Comparison of ENCODE assay signal across 13 cellular contexts in the genomic region with DNA sequence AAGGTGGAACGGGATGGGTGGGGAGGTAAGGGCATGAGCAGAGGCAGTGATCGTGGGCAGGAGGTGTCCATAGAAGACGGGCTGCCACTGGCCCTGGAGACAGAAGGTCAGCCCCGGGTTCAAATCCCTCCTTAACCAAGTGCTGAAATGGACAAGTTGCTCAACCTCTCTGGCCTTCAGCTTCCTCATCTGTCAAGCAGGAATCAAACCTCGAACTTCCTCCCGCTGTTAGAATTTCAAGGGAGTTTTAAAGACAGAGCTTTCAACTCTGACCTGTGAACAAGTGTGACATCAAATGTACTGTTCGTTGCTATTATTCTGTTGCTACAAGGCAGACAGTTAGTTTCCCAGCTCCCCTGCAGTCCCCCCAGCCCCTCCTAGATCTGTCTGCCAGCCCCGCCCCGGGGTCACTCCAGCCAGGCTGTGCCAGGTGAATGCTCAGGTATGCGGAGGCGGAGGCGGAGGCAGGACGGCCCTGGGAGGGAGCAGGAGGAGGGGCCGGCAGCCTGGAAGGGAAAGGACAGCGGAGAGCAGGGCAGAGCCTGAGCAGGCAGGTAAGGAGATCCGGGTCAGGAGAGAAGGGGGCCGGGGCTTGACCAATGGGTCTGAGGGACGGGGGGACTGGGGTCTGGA. TPM values are rescaled to one million over a fixed set of nuclear protein-coding genes. Genes with fewer than 3 reads are reported as not detected.
DNase-seq lines count a peak whose midpoint lies in the region; ATAC-seq and TF ChIP-seq lines count a peak whose summit lies in the region.
"Had no signal": no experiment of that assay in that cellular context is flagged by ENCODE, and none has a peak within 500 bp of the region (broad histone marks: within the 10 kb centered on the region; RNA-seq: fewer than 3 reads in every experiment).

A gene (plus strand): TSS at position 504 of the 633 bp plus-strand sequence. CDS start 576 bp downstream, outside the sequence.

- H3K4me3 ChIP-seq in hepatocyte (no peak within 1 kb of the TSS), neural progenitor cell (no peak within 1 kb of the TSS)
- H3K4me3 ChIP-seq: psoas muscle, SJSA1 had no signal

- peaks cover 15% of the 10 kb centered on the region for H3K27me3 ChIP-seq in hepatocyte
- H3K27me3 ChIP-seq in neural progenitor cell: peaks cover 93% of the 10 kb centered on the region

- H3K27ac ChIP-seq in hepatocyte (peak within 1 kb of the TSS; percentile 78), neural progenitor cell (no peak within 1 kb of the TSS)
- H3K27ac ChIP-seq: psoas muscle, SJSA1 had no signal

- H3K9me3 Mint-ChIP-seq in neural progenitor cell: peaks cover 17% of the 10 kb centered on the region

- H4K20me1 ChIP-seq in hepatocyte (ENCODE audit: insufficient read depth, poor library complexity, severe bottlenecking) (no peaks in the 10 kb centered on the region), neural progenitor cell (ENCODE audit: low read depth) (peaks cover 2% of the 10 kb centered on the region)

- H3K79me2 ChIP-seq in hepatocyte (no peaks in the 10 kb centered on the region), neural progenitor cell (ENCODE audit: low read depth) (no peaks in the 10 kb centered on the region)

- no peaks in the 10 kb centered on the region for H3K36me3 ChIP-seq in hepatocyte (replicated peaks; ENCODE audit: insufficient read depth, low read depth)
- no peaks in the 10 kb centered on the region for H3K36me3 ChIP-seq in neural progenitor cell
- H3K36me3 ChIP-seq: SJSA1 had no signal

- peaks cover 4% of the 10 kb centered on the region for H3F3A ChIP-seq in neural progenitor cell (ENCODE audit: low read depth)

- DNase-seq in GF-D8 (lab: John Stamatoyannopoulos, UW) (peak; percentile 4), OCI-M1 (lab: John Stamatoyannopoulos, UW) (peak; percentile 18), hepatocyte (ENCODE audit: low spot score) (peak; percentile 91), neural progenitor cell (ENCODE audit: low spot score) (no peak)
- DNase-seq in activated T-cell treated with anti-CD3 and anti-CD28 coated beads, Interleukin-2, amount 50 U/mL, for 48 hours: no peak
- no peak for DNase-seq in activated naive CD4-positive, alpha-beta T cell (lab: John Stamatoyannopoulos, UW)
- no peak for DNase-seq in stimulated activated CD4-positive, alpha-beta T cell treated with anti-CD3 and anti-CD28 coated beads, Interleukin-15, amount 100 ng/mL, for 24 hours
- DNase-seq: activated CD8-positive, alpha-beta memory T cell treated with anti-CD3 and anti-CD28 coated beads, Interleukin-2, amount 10 ng/mL, durations not matched to agents 7 days and 5 days; CD4-positive, alpha-beta memory T cell; NCI-H187; psoas muscle had no signal

- no peaks in the 10 kb centered on the region for H3K9me2 ChIP-seq in hepatocyte (replicated peaks; ENCODE audit: insufficient read depth)

- no peak within 1 kb of the TSS for H3K9ac ChIP-seq in neural progenitor cell

- H3K4me1 ChIP-seq in hepatocyte (ENCODE audit: insufficient read depth): peaks cover 3% of the 10 kb centered on the region
- no peaks in the 10 kb centered on the region for H3K4me1 ChIP-seq in neural progenitor cell

- no peak for ATAC-seq in HG03442 (IDR thresholded peaks at IDR 0.05; ENCODE audit: unreplicated experiment)
- ATAC-seq: activated CD8-positive, alpha-beta memory T cell treated with anti-CD3 and anti-CD28 coated beads, Interleukin-2, amount 10 ng/mL, durations not matched to agents 7 days and 5 days; psoas muscle had no signal

- WGBS in hepatocyte (ENCODE audit: low lambda C conversion rate, missing lambda C conversion rate): 28% methylated on average over 15 of the region's 18 CpGs

- no peak within 1 kb of the TSS for H3K4me3 Mint-ChIP-seq in neural progenitor cell
- H3K4me3 Mint-ChIP-seq: activated CD8-positive, alpha-beta memory T cell treated with anti-CD3 and anti-CD28 coated beads, Interleukin-2, amount 10 ng/mL, durations not matched to agents 7 days and 5 days had no signal

- H2AFZ ChIP-seq in hepatocyte (no peak within 1 kb of the TSS), neural progenitor cell (replicated peaks) (no peak within 1 kb of the TSS)

- H3K4me1 Mint-ChIP-seq in neural progenitor cell: peaks cover 8% of the 10 kb centered on the region

- H3K36me3 Mint-ChIP-seq in neural progenitor cell: no peaks in the 10 kb centered on the region
- H3K36me3 Mint-ChIP-seq: activated CD8-positive, alpha-beta memory T cell treated with anti-CD3 and anti-CD28 coated beads, Interleukin-2, amount 10 ng/mL, durations not matched to agents 7 days and 5 days; CD4-positive, alpha-beta memory T cell had no signal

- H3K27me3 Mint-ChIP-seq in neural progenitor cell (ENCODE audit: insufficient read depth, low read depth): peaks cover 48% of the 10 kb centered on the region

- H3K27ac Mint-ChIP-seq in neural progenitor cell: no peak within 1 kb of the TSS
- H3K27ac Mint-ChIP-seq: activated CD8-positive, alpha-beta memory T cell treated with anti-CD3 and anti-CD28 coated beads, Interleukin-2, amount 10 ng/mL, durations not matched to agents 7 days and 5 days had no signal

- H3K9me3 ChIP-seq in hepatocyte (ENCODE audit: low read depth) (no peaks in the 10 kb centered on the region), neural progenitor cell (ENCODE audit: low read depth) (no peaks in the 10 kb centered on the region)
- H3K9me3 ChIP-seq: psoas muscle, SJSA1 had no signal

- TF ChIP-seq CTCF in hepatocyte (IDR thresholded peaks at IDR 0.05; ENCODE audit: poor library complexity) (no peak), neural progenitor cell (IDR thresholded peaks at IDR 0.05) (no peak)

- peak within 1 kb of the TSS; percentile 69 for H3K4me2 ChIP-seq in hepatocyte
- H3K4me2 ChIP-seq in neural progenitor cell: peak within 1 kb of the TSS; percentile 42

RNA-seq across cellular contexts. Expression of the gene that starts here (rescaled TPM):
- total RNA-seq in hepatocyte (20.5 and 25.7 TPM in 2 replicates), neural progenitor cell (ENCODE audit: low replicate concordance) (7.0 and 17.5 TPM in 2 replicates)
- polyA plus RNA-seq in hepatocyte: 33.8 and 49.6 TPM in 2 replicates

Comparison
In these comparisons a context has a peak if more than half of its experiments do, and no peak if none do; other contexts are left out.
1. DNase-seq: peak in GF-D8 (single experiment), OCI-M1 (single experiment) and hepatocyte (single experiment); none in neural progenitor cell (single experiment), activated T-cell treated with anti-CD3 and anti-CD28 coated beads, Interleukin-2, amount 50 U/mL, for 48 hours (0 of 2), activated naive CD4-positive, alpha-beta T cell (0 of 4) and stimulated activated CD4-positive, alpha-beta T cell treated with anti-CD3 and anti-CD28 coated beads, Interleukin-15, amount 100 ng/mL, for 24 hours (single experiment).